8 cellular contexts compared by ENCODE assay signal in genomic region chr6:28863607-28864320, GRCh38.
A peak's percentile ranks its signal among the peaks of the same experiment; 100 is the strongest.
DNase-seq lines count a peak whose midpoint lies in the region; ATAC-seq and TF ChIP-seq lines count a peak whose summit lies in the region.

No MANE protein-coding gene starts in this region.

- no peak for TF ChIP-seq POLR2A in right lobe of liver (IDR thresholded peaks at IDR 0.05)

- H3K36me3 ChIP-seq in right lobe of liver, result no peaks in the 10 kb centered on the region

- H3K4me1 ChIP-seq in right lobe of liver, result peaks cover 0 to 7% (median 2%) of the 10 kb centered on the region in 4 donors

- ATAC-seq in HG03064 (IDR thresholded peaks at IDR 0.05; ENCODE audit: low read depth, unreplicated experiment), result peak; percentile 45
- ATAC-seq in right lobe of liver, result peak; percentile 81 to 88 (median 86)
- no peak for ATAC-seq in HG03159 (IDR thresholded peaks at IDR 0.05; ENCODE audit: unreplicated experiment)

- no peaks in the 10 kb centered on the region for H3K27me3 ChIP-seq in right lobe of liver

- no peaks in the 10 kb centered on the region for H3K9me3 ChIP-seq in right lobe of liver

- H3K4me3 ChIP-seq in right lobe of liver, result peak overlapping the region; percentile 56 to 90 (median 70)

- TF ChIP-seq CTCF in right lobe of liver (IDR thresholded peaks at IDR 0.05), result peak in 1 of 4 donors; percentile 30

- under 1% methylated on average over 41 of the region's 47 CpGs for WGBS in right lobe of liver (ENCODE audit: insufficient coverage, low coverage, low lambda C conversion rate, missing lambda C conversion rate)

- peak overlapping the region in 2 of 3 donors; percentile 41 to 51 for H3K27ac ChIP-seq in right lobe of liver

- intact Hi-C loops in right lobe of liver (cut with DNase I), result no loop called here

- DNase-seq in DMS114 treated with DMSO at 0.1 percent for 48 hours (lab: John Stamatoyannopoulos, UW; ENCODE audit: unreplicated experiment) (peak; percentile 90), NCI-H526 (lab: John Stamatoyannopoulos, UW) (peak; percentile 77 to 90), dermis microvascular lymphatic vessel endothelial cell (ENCODE audit: low read depth in 2 of 2) (peak; percentile 83 to 84), right lobe of liver (peak; percentile 75 to 76 (median 76))
- DNase-seq in activated CD4-positive, alpha-beta T cell treated with anti-CD3 and anti-CD28 coated beads, Interleukin-2, amount 50 U/mL, for 24 hours (ENCODE audit: low read depth in 1 of 2, low spot score in 1 of 2), result peak; percentile 89 to 91
- DNase-seq in stimulated activated CD4-positive, alpha-beta T cell treated with anti-CD3 and anti-CD28 coated beads, Interleukin-2, amount 100 ng/mL, for 48 hours, result peak; percentile 90 to 92
